In genomic region chr12:109246221-109246620, GRCh38 we compare ENCODE assay signal across 9 cellular contexts.
"Had no signal": no experiment of that assay in that cellular context is flagged by ENCODE, and none has a peak within 500 bp of the region (broad histone marks: within the 10 kb centered on the region; RNA-seq: fewer than 3 reads in every experiment).

No MANE protein-coding gene starts in this region.

- H3K27ac ChIP-seq: GM23248, HL-60 had no signal

- H3K9me3 Mint-ChIP-seq: HFFc6, IgD-negative memory B cell had no signal

- H3K4me3 Mint-ChIP-seq: HFFc6, IgD-negative memory B cell had no signal

- H3K4me1 Mint-ChIP-seq: IgD-negative memory B cell had no signal

- DNase-seq: GM23248, GOT3, H7, HFFc6, KBM-7 had no signal

- H3K4me1 ChIP-seq: HAP-1 had no signal

- FAIRE-seq: HepG2 had no signal

- H3K36me3 ChIP-seq: HAP-1 had no signal

- H3K9ac ChIP-seq: GM23248 had no signal

- H3K9me3 ChIP-seq: HAP-1 had no signal

- H3K27me3 Mint-ChIP-seq: IgD-negative memory B cell had no signal

- H2AFZ ChIP-seq: GM23248 had no signal

- H3K27ac Mint-ChIP-seq: HFFc6, IgD-negative memory B cell had no signal

- H3K4me3 ChIP-seq: GM23248, HAP-1 had no signal
